In genomic region chr6:155628315-155628714, GRCh38 we compare ENCODE assay signal across 11 cellular contexts.
DNase-seq lines count a peak whose midpoint lies in the region; ATAC-seq and TF ChIP-seq lines count a peak whose summit lies in the region.
"Had no signal": no experiment of that assay in that cellular context is flagged by ENCODE, and none has a peak within 500 bp of the region (broad histone marks: within the 10 kb centered on the region; RNA-seq: fewer than 3 reads in every experiment).

No MANE protein-coding gene starts in this region.

- H3K36me3 ChIP-seq in BE2C (no peaks in the 10 kb centered on the region), Peyer's patch (no peaks in the 10 kb centered on the region)

- H3K4me3 ChIP-seq in BE2C (ENCODE audit: low read depth, low read length) (no peak overlapping the region), Peyer's patch (no peak overlapping the region)
- H3K4me3 ChIP-seq: body of pancreas had no signal

- no peaks in the 10 kb centered on the region for H3K27me3 ChIP-seq in BE2C
- H3K27me3 ChIP-seq in Peyer's patch, result no peaks in the 10 kb centered on the region
- H3K27me3 ChIP-seq: body of pancreas had no signal

- ATAC-seq in GM18519 (IDR thresholded peaks at IDR 0.05; ENCODE audit: low FRiP score, unreplicated experiment) (peak; percentile 94), GM21529 (IDR thresholded peaks at IDR 0.05; ENCODE audit: unreplicated experiment) (peak; percentile 96), HG03521 (IDR thresholded peaks at IDR 0.05; ENCODE audit: unreplicated experiment) (peak; percentile 93)
- ATAC-seq: body of pancreas had no signal

- CTCF ChIA-PET in HEK293T (lab: Yijun Ruan, JAX), result no interaction called here

- TF ChIP-seq CTCF in BE2C (IDR thresholded peaks at IDR 0.05; ENCODE audit: low read depth, low read length), result no peak
- no peak for TF ChIP-seq CTCF in Peyer's patch (IDR thresholded peaks at IDR 0.05)

- H3K4me1 ChIP-seq in BE2C (no peaks in the 10 kb centered on the region), Peyer's patch (no peaks in the 10 kb centered on the region)
- H3K4me1 ChIP-seq: body of pancreas had no signal

- POLR2A ChIA-PET in HEK293T (lab: Yijun Ruan, JAX), result no interaction called here

- H3K9me3 ChIP-seq in BE2C (no peaks in the 10 kb centered on the region), Peyer's patch (no peaks in the 10 kb centered on the region)
- H3K9me3 ChIP-seq: body of pancreas had no signal

- no peak for TF ChIP-seq POLR2A in Peyer's patch (IDR thresholded peaks at IDR 0.05)

- peak; percentile 4 to 41 (median 15) for DNase-seq in stimulated activated CD4-positive, alpha-beta T cell treated with anti-CD3 and anti-CD28 coated beads, Interleukin-1b, Interleukin-23, amount 100 ng/mL, for 24 hours (ENCODE audit: low read depth in 4 of 4, low spot score in 1 of 4)
- DNase-seq in HEK293T (ENCODE audit: extremely low spot score) (no peak), BE2C (no peak), Peyer's patch (no peak), cerebellar cortex (ENCODE audit: low spot score) (no peak)
- DNase-seq: body of pancreas, DND-41, NCI-H146 had no signal

- H3K27ac ChIP-seq in Peyer's patch, result no peak overlapping the region
- H3K27ac ChIP-seq: body of pancreas had no signal

TF ChIP-seq in HEK293T, 16 proteins besides CTCF, POLR2A, EP300 and RAD21:
- TF ChIP-seq CTBP1 (IDR thresholded peaks at IDR 0.05; ENCODE audit: borderline replicate concordance), result no peak
- no peak for TF ChIP-seq ELF4 (IDR thresholded peaks at IDR 0.05)
- no peak for TF ChIP-seq FOXM1 (IDR thresholded peaks at IDR 0.05; ENCODE audit: borderline replicate concordance)
- TF ChIP-seq TARDBP (IDR thresholded peaks at IDR 0.05), result no peak
- TF ChIP-seq ZNF384 (IDR thresholded peaks at IDR 0.05), result no peak
- TF ChIP-seq HDGF (IDR thresholded peaks at IDR 0.05; ENCODE audit: borderline replicate concordance), result no peak
- TF ChIP-seq ARNT (IDR thresholded peaks at IDR 0.05), result no peak
- TF ChIP-seq LEF1 (IDR thresholded peaks at IDR 0.05; ENCODE audit: borderline replicate concordance), result no peak
- TF ChIP-seq, protein P1, sequence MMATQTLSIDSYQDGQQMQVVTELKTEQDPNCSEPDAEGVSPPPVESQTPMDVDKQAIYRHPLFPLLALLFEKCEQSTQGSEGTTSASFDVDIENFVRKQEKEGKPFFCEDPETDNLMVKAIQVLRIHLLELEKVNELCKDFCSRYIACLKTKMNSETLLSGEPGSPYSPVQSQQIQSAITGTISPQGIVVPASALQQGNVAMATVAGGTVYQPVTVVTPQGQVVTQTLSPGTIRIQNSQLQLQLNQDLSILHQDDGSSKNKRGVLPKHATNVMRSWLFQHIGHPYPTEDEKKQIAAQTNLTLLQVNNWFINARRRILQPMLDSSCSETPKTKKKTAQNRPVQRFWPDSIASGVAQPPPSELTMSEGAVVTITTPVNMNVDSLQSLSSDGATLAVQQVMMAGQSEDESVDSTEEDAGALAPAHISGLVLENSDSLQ (IDR thresholded peaks at IDR 0.05), result no peak
- no peak for TF ChIP-seq FOXA1 (IDR thresholded peaks at IDR 0.05)
TF ChIP-seq in HEK293T: peak in this region for 0.

Comparison
In these comparisons a context has a peak if more than half of its experiments do, and no peak if none do; other contexts are left out.
1. DNase-seq: peak in stimulated activated CD4-positive, alpha-beta T cell treated with anti-CD3 and anti-CD28 coated beads, Interleukin-1b, Interleukin-23, amount 100 ng/mL, for 24 hours (4 of 4); none in HEK293T (single experiment), BE2C (single experiment), Peyer's patch (0 of 3) and cerebellar cortex (single experiment).
2. Peak in every context shown above with its lines, with median percentiles within 50 percentile points of each other: ATAC-seq.